13 cellular contexts compared by ENCODE assay signal in genomic region chr7:27180431-27181175, GRCh38. TPM values are rescaled to one million over a fixed set of nuclear protein-coding genes. Genes with fewer than 3 reads are reported as not detected.
DNase-seq lines count a peak whose midpoint lies in the region; ATAC-seq and TF ChIP-seq lines count a peak whose summit lies in the region.
"Had no signal": no experiment of that assay in that cellular context is flagged by ENCODE, and none has a peak within 500 bp of the region (broad histone marks: within the 10 kb centered on the region; RNA-seq: fewer than 3 reads in every experiment).

No MANE protein-coding gene starts in this region.

- H3K4me2 ChIP-seq in OCI-LY7 (ENCODE audit: low read length), result peak overlapping the region; percentile 69; the same call in 1 of the 2 replicates

- H3K79me2 ChIP-seq in OCI-LY7 (ENCODE audit: insufficient read depth, low read depth, low read length), result no peaks in the 10 kb centered on the region

- peaks cover 30% of the 10 kb centered on the region for H3K4me1 Mint-ChIP-seq in WTC11

- no peak overlapping the region for H3K4me3 Mint-ChIP-seq in WTC11
- H3K4me3 Mint-ChIP-seq: activated CD4-positive, alpha-beta T cell treated with anti-CD3 and anti-CD28 coated beads for 36 hours had no signal

- no peak for TF ChIP-seq POLR2A in spleen (IDR thresholded peaks at IDR 0.05)

- CTCF ChIA-PET in OCI-LY7 (lab: Charles Lee; ENCODE audit: unreplicated experiment), result no interaction called here
- CTCF ChIA-PET in WTC11 (lab: Charles Lee), result interaction anchor here (0.6 to 2.5 kb wide), 43 partner anchors 9 to 914 kb away, joined by 3 to 34 read pairs (median 5); partner anchors contain the start of genes EVX1, HOXA1, HOXA13 and HOXA4

- TF ChIP-seq CTCF in OCI-LY7 (conservative IDR thresholded peaks at IDR 0.05; ENCODE audit: low read length) (no peak), spleen (IDR thresholded peaks at IDR 0.05 in 8 of 11, conservative IDR thresholded peaks at IDR 0.05 in 3 of 11) (no peak), WTC11 (IDR thresholded peaks at IDR 0.05) (no peak)

- POLR2A ChIA-PET in OCI-LY7 (lab: Charles Lee) (no interaction called here), WTC11 (lab: Charles Lee) (no interaction called here)

- ATAC-seq in WTC11, result no peak
- ATAC-seq in Right ventricle myocardium inferior, result no peak

- H3K36me3 ChIP-seq in OCI-LY7 (ENCODE audit: insufficient read depth, low read length), result no peaks in the 10 kb centered on the region
- no peaks in the 10 kb centered on the region for H3K36me3 ChIP-seq in spleen

- peaks cover 100% of the 10 kb centered on the region for H3K27me3 Mint-ChIP-seq in WTC11 (ENCODE audit: low read depth)

- peaks cover 25 to 100% (median 100%) of the 10 kb centered on the region in 7 donors for H3K27me3 ChIP-seq in spleen (replicated peaks in 1 of 7)

- intact Hi-C loops in OCI-LY7 (cut with micrococcal nuclease; ENCODE audit: unreplicated experiment) (no loop called here), spleen (cut with DNase I; ENCODE audit: low total_unique reads) (loop anchor here (10.0 kb wide), 1 partner anchor 1326 kb away; no protein-coding TSS in a partner anchor), Right ventricle myocardium inferior (cut with DNase I) (no loop called here)

- H3K4me1 ChIP-seq in OCI-LY7 (ENCODE audit: insufficient read depth, low read length, poor library complexity, severe bottlenecking) (no peaks in the 10 kb centered on the region), spleen (peaks cover 19 to 48% (median 38%) of the 10 kb centered on the region in 6 donors)

- no peaks in the 10 kb centered on the region for H3K9me2 ChIP-seq in OCI-LY7 (ENCODE audit: insufficient read depth, low read length)

- no peaks in the 10 kb centered on the region for H4K20me1 ChIP-seq in OCI-LY7 (ENCODE audit: insufficient read depth, low read length)

- 63 to 85% (median 73%) methylated on average over 6 to 9 of the region's 9 CpGs for WGBS in spleen, 5 donors

- no peaks in the 10 kb centered on the region for H3K9me3 ChIP-seq in OCI-LY7 (ENCODE audit: low read length)
- no peaks in the 10 kb centered on the region for H3K9me3 ChIP-seq in spleen

- H3K9me3 Mint-ChIP-seq in WTC11, result no peaks in the 10 kb centered on the region
- H3K9me3 Mint-ChIP-seq: activated naive CD4-positive, alpha-beta T cell treated with anti-CD3 and anti-CD28 coated beads, Interleukin-2, amount 50 U/mL, for 24 hours; stimulated activated naive CD8-positive, alpha-beta T cell treated with anti-CD3 and anti-CD28 coated beads, Interleukin-15, amount 100 ng/mL, for 72 hours had no signal

- no peaks in the 10 kb centered on the region for H3K36me3 Mint-ChIP-seq in WTC11

- H3K4me3 ChIP-seq in OCI-LY7 (ENCODE audit: low read depth, low read length, poor library complexity, severe bottlenecking) (no peak overlapping the region), spleen (no peak overlapping the region)

- peak; percentile 56 for DNase-seq in ELR (ENCODE audit: low read depth)
- DNase-seq in OCI-LY7 (ENCODE audit: low spot score), result no peak
- peak; percentile 85 for DNase-seq in left kidney (ENCODE audit: low read depth, low spot score)
- peak; percentile 61 for DNase-seq in spleen
- no peak for DNase-seq in central memory CD4-positive, alpha-beta T cell
- DNase-seq in WTC11 (ENCODE audit: low spot score), result no peak
- DNase-seq in Right ventricle myocardium inferior (ENCODE audit: missing footprints), result no peak
- DNase-seq: cortex of kidney, NCI-H1694, occipital lobe had no signal

- H2AFZ ChIP-seq in OCI-LY7 (ENCODE audit: low read length), result no peak overlapping the region

- H3K27ac ChIP-seq in OCI-LY7 (ENCODE audit: low read depth, low read length, poor library complexity, severe bottlenecking) (no peak overlapping the region), spleen (no peak overlapping the region)

- H3K27ac Mint-ChIP-seq in WTC11, result no peak overlapping the region
- H3K27ac Mint-ChIP-seq: activated CD4-positive, alpha-beta T cell treated with anti-CD3 and anti-CD28 coated beads for 36 hours; stimulated activated naive CD8-positive, alpha-beta T cell treated with anti-CD3 and anti-CD28 coated beads, Interleukin-15, amount 100 ng/mL, for 72 hours had no signal

- no TSS peak for BruUV-seq in OCI-LY7 (replicated peaks; lab: Mats Ljungman, UMichigan)

TF ChIP-seq in WTC11, 78 proteins besides CTCF, POLR2A, EP300 and RAD21 (continues in another document):
- TF ChIP-seq CREM (CRISPR knock-in tag; IDR thresholded peaks at IDR 0.05), result no peak
- TF ChIP-seq PREB (CRISPR knock-in tag; IDR thresholded peaks at IDR 0.05; ENCODE audit: borderline replicate concordance), result no peak
- no peak for TF ChIP-seq ATF2 (CRISPR knock-in tag; IDR thresholded peaks at IDR 0.05; ENCODE audit: borderline replicate concordance, low read depth)
- no peak for TF ChIP-seq ESRRA (CRISPR knock-in tag; IDR thresholded peaks at IDR 0.05; ENCODE audit: borderline replicate concordance)
- no peak for TF ChIP-seq ATF6 (CRISPR knock-in tag; IDR thresholded peaks at IDR 0.05)
- no peak for TF ChIP-seq SMAD4 (CRISPR knock-in tag; IDR thresholded peaks at IDR 0.05)
- TF ChIP-seq GRHL2 (CRISPR knock-in tag; IDR thresholded peaks at IDR 0.05; ENCODE audit: insufficient replicate concordance, severe bottlenecking), result no peak
- no peak for TF ChIP-seq NFATC4 (CRISPR knock-in tag; IDR thresholded peaks at IDR 0.05)
- TF ChIP-seq FOXJ3 (CRISPR knock-in tag; IDR thresholded peaks at IDR 0.05; ENCODE audit: borderline replicate concordance), result no peak

RNA-seq across cellular contexts. Expression of gene HOXA11, which starts 4.4 kb away (rescaled TPM):
- not detected in 2 replicates for total RNA-seq in OCI-LY7 (2014; rRNA removed; shearing (Covaris generic))
- total RNA-seq in OCI-LY7 (2022), result not detected in 2 replicates
- not detected for total RNA-seq in spleen
- polyA plus RNA-seq in spleen, result not detected
- total RNA-seq in WTC11 (2021), result not detected in 3 replicates
- not detected for total RNA-seq in Right ventricle myocardium inferior
- total RNA-seq: activated CD4-positive, alpha-beta T cell treated with anti-CD3 and anti-CD28 coated beads for 36 hours; occipital lobe had no signal

RNA-seq across cellular contexts. Expression of gene HOXA10, which starts 6.5 kb away (rescaled TPM):
- not detected in 2 replicates for total RNA-seq in OCI-LY7 (2014; rRNA removed; shearing (Covaris generic))
- total RNA-seq in OCI-LY7 (2022) (not detected in 2 replicates), spleen (under 1 TPM in 3 of 7 donors, not detected in 4; 0.13 to 0.72 (median 0.56) TPM), WTC11 (2021) (0.07 TPM in 1 of 3 replicates, not detected in the others), Right ventricle myocardium inferior (not detected)
- polyA plus RNA-seq in spleen, result under 1 TPM; 0.05 to 0.22 (median 0.19) TPM
- total RNA-seq: activated CD4-positive, alpha-beta T cell treated with anti-CD3 and anti-CD28 coated beads for 36 hours; occipital lobe had no signal

RNA-seq across cellular contexts. Expression of gene HOXA9, which starts 15.3 kb away (rescaled TPM):
- not detected in 2 replicates for total RNA-seq in OCI-LY7 (2014; rRNA removed; shearing (Covaris generic))
- total RNA-seq in OCI-LY7 (2022) (not detected in 2 replicates), spleen (1 to 10 TPM in 5 of 7 donors, under 1 TPM in 2; 0.51 to 3.0 (median 1.2) TPM), WTC11 (2021) (not detected in 3 replicates), Right ventricle myocardium inferior (not detected)
- polyA plus RNA-seq in spleen, result under 1 TPM; 0.46 to 0.54 (median 0.48) TPM
- total RNA-seq: activated CD4-positive, alpha-beta T cell treated with anti-CD3 and anti-CD28 coated beads for 36 hours; occipital lobe had no signal

RNA-seq across cellular contexts. Expression of gene HOXA13, which starts 19.3 kb away (rescaled TPM):
- 0.15 and 0.54 TPM in 2 replicates for total RNA-seq in OCI-LY7 (2014; rRNA removed; shearing (Covaris generic))
- 0.18 and 0.32 TPM in 2 replicates for total RNA-seq in OCI-LY7 (2022)
- total RNA-seq in spleen, result not detected
- not detected for polyA plus RNA-seq in spleen
- total RNA-seq in WTC11 (2021), result not detected in 3 replicates
- total RNA-seq in Right ventricle myocardium inferior, result not detected
- total RNA-seq: activated CD4-positive, alpha-beta T cell treated with anti-CD3 and anti-CD28 coated beads for 36 hours; occipital lobe had no signal

RNA-seq across cellular contexts. Expression of gene HOXA7, which starts 24.1 kb away (rescaled TPM):
- total RNA-seq in OCI-LY7 (2014; rRNA removed; shearing (Covaris generic)), result 4.1 and 6.0 TPM in 2 replicates
- 0.42 and 1.2 TPM in 2 replicates for total RNA-seq in OCI-LY7 (2022)
- 1 to 10 TPM; 1.0 to 8.0 (median 2.6) TPM for total RNA-seq in spleen
- polyA plus RNA-seq in spleen, result 1 to 10 TPM in 1 of 3 donors, under 1 TPM in 2; 0.55 to 1.4 (median 0.80) TPM
- not detected in 3 replicates for total RNA-seq in WTC11 (2021)
- total RNA-seq in Right ventricle myocardium inferior, result not detected
- total RNA-seq: activated CD4-positive, alpha-beta T cell treated with anti-CD3 and anti-CD28 coated beads for 36 hours; occipital lobe had no signal

Comparison
In these comparisons a context has a peak if more than half of its experiments do, and no peak if none do; other contexts are left out.
1. DNase-seq: peak in ELR (single experiment), left kidney (single experiment) and spleen (single experiment); none in OCI-LY7 (single experiment), central memory CD4-positive, alpha-beta T cell (single experiment), WTC11 (single experiment) and Right ventricle myocardium inferior (single experiment).